In genomic region chr3:45551214-45552010, GRCh38 we compare ENCODE assay signal across 8 cellular contexts. TPM values are rescaled to one million over a fixed set of nuclear protein-coding genes. Genes with fewer than 3 reads are reported as not detected.
DNase-seq lines count a peak whose midpoint lies in the region; ATAC-seq and TF ChIP-seq lines count a peak whose summit lies in the region.

No MANE protein-coding gene starts in this region.

- H2AFZ ChIP-seq in SK-N-SH (ENCODE audit: low read depth): no peak overlapping the region

- WGBS in SK-N-SH (ENCODE audit: low lambda C conversion rate): 43% methylated on average over 11 of the region's 11 CpGs

- H3K36me3 ChIP-seq in SK-N-SH (replicated peaks in 1 of 2; ENCODE audit: control insufficient read depth in 1 of 2, insufficient read depth in 2 of 2, low read length in 1 of 2) (peaks cover 0 to 2% of the 10 kb centered on the region in 2 experiments), gastrocnemius medialis (no peaks in the 10 kb centered on the region)

- H3K4me2 ChIP-seq in SK-N-SH: peak overlapping the region; percentile 59

- in situ Hi-C loops in gastrocnemius medialis (cut with MboI; ENCODE audit: low sequenced_read_pairs in 4 of 4): no loop called here

- H3K4me3 ChIP-seq in SK-N-SH (ENCODE audit: low read depth in 2 of 2, low read length in 1 of 2): no peak overlapping the region
- H3K4me3 ChIP-seq in gastrocnemius medialis: no peak overlapping the region

- H3K27me3 ChIP-seq in SK-N-SH (ENCODE audit: insufficient read depth) (no peaks in the 10 kb centered on the region), gastrocnemius medialis (no peaks in the 10 kb centered on the region)

- H3K27ac ChIP-seq in SK-N-SH (ENCODE audit: low read depth in 2 of 2, low read length in 1 of 2): peak overlapping the region in 1 of 2 experiments; percentile 70; a peak in 2 of 4 replicates
- H3K27ac ChIP-seq in gastrocnemius medialis: peak overlapping the region; percentile 85 to 90 (median 87)

- no peak for TF ChIP-seq RAD21 in SK-N-SH (IDR thresholded peaks at IDR 0.05; ENCODE audit: low read length)

- H4K20me1 ChIP-seq in SK-N-SH (ENCODE audit: insufficient read depth): no peaks in the 10 kb centered on the region

- peak in 1 of 2 experiments; percentile 62; a peak in 1 of 4 replicates for TF ChIP-seq EP300 in SK-N-SH (IDR thresholded peaks at IDR 0.05; ENCODE audit: borderline replicate concordance in 1 of 2, low read depth in 1 of 2, low read length in 1 of 2)

- CTCF ChIA-PET in SK-N-SH (lab: Yijun Ruan, JAX): interaction anchor here (1.2 to 2.2 kb wide), 3 partner anchors 17 to 108 kb away, joined by 3 to 9 read pairs (median 4); no protein-coding TSS in a partner anchor
- CTCF ChIA-PET in GM10248 (lab: Yijun Ruan, JAX): interaction anchor here (1.0 to 1.9 kb wide), 3 partner anchors 79 to 109 kb away, joined by 3 to 10 read pairs (median 3); no protein-coding TSS in a partner anchor

- no peaks in the 10 kb centered on the region for H3K9me2 ChIP-seq in SK-N-SH

- POLR2A ChIA-PET in SK-N-SH (lab: Yijun Ruan, JAX): no interaction called here
- POLR2A ChIA-PET in GM10248 (lab: Yijun Ruan, JAX): no interaction called here

- ATAC-seq in Right ventricle myocardium inferior: peak; percentile 72
- ATAC-seq in gastrocnemius medialis: peak; percentile 52 to 62
- no peak for ATAC-seq in GM18873 (IDR thresholded peaks at IDR 0.05; ENCODE audit: low FRiP score, unreplicated experiment)

- H3K9me3 ChIP-seq in SK-N-SH (no peaks in the 10 kb centered on the region), gastrocnemius medialis (no peaks in the 10 kb centered on the region)

- H3K4me1 ChIP-seq in SK-N-SH (ENCODE audit: control insufficient read depth in 1 of 2, insufficient read depth in 2 of 2, low read depth in 1 of 2, low read length in 1 of 2) (peaks cover 42 to 51% of the 10 kb centered on the region in 2 experiments), gastrocnemius medialis (peaks cover 63 to 89% of the 10 kb centered on the region in 2 donors)

- TF ChIP-seq POLR2A in gastrocnemius medialis (IDR thresholded peaks at IDR 0.05): peak; percentile 73 to 80

- H3F3A ChIP-seq in SK-N-SH (replicated peaks; ENCODE audit: insufficient read depth): peaks cover 15% of the 10 kb centered on the region

- H3K79me2 ChIP-seq in SK-N-SH (ENCODE audit: insufficient read depth): no peaks in the 10 kb centered on the region

- intact Hi-C loops in Right ventricle myocardium inferior (cut with DNase I): loop anchor here (5.0 kb wide), 1 partner anchor 41 kb away; the partner anchor contains the start of gene LIMD1
- intact Hi-C loops in gastrocnemius medialis (cut with DNase I; ENCODE audit: low total_unique reads): loop anchor here (10.0 kb wide), 2 partner anchors 443 to 1013 kb away; partner anchors contain the start of genes FYCO1 and LRRC2

- DNase-seq in ELR (ENCODE audit: low read depth) (peak; percentile 98), SK-N-SH (no peak), Right ventricle myocardium inferior (ENCODE audit: missing footprints) (peak; percentile 86), gastrocnemius medialis (peak; percentile 79 to 88), DMS114 treated with DMSO at 0.1 percent for 48 hours (lab: John Stamatoyannopoulos, UW; ENCODE audit: unreplicated experiment) (no peak), AML-193 (lab: John Stamatoyannopoulos, UW) (no peak), GM10248 (ENCODE audit: extremely low spot score) (no peak)

- H3K9ac ChIP-seq in SK-N-SH: 0 out of 2 replicates have a peak overlapping the region, but pooled peaks have one; percentile 21

- TF ChIP-seq CTCF in SK-N-SH (IDR thresholded peaks at IDR 0.05) (no peak), gastrocnemius medialis (IDR thresholded peaks at IDR 0.05 in 4 of 5, conservative IDR thresholded peaks at IDR 0.05 in 1 of 5) (no peak), GM10248 (IDR thresholded peaks at IDR 0.05; ENCODE audit: control extremely low read depth, extremely low read depth, low read depth, missing control alignments) (no peak)

TF ChIP-seq in SK-N-SH, 30 proteins besides CTCF, POLR2A, EP300 and RAD21:
- TF ChIP-seq SMC3 (IDR thresholded peaks at IDR 0.05; ENCODE audit: low read depth, low read length) (no peak), MEF2A (IDR thresholded peaks at IDR 0.05; ENCODE audit: borderline replicate concordance, low read depth) (no peak), ZBTB33 (IDR thresholded peaks at IDR 0.05; ENCODE audit: borderline replicate concordance, low read depth) (no peak), ELF1 (IDR thresholded peaks at IDR 0.05) (no peak), GABPA (IDR thresholded peaks at IDR 0.05; ENCODE audit: low read depth) (no peak), RXRA (IDR thresholded peaks at IDR 0.05; ENCODE audit: borderline replicate concordance, low read depth) (peak; percentile 61; the same call in 1 of the 2 replicates), MAX (IDR thresholded peaks at IDR 0.05; ENCODE audit: low read depth) (peak; percentile 50; the same call in 1 of the 2 replicates), NFIC (IDR thresholded peaks at IDR 0.05; ENCODE audit: borderline replicate concordance) (peak; percentile 54; the same call in 1 of the 2 replicates), TEAD4 (IDR thresholded peaks at IDR 0.05; ENCODE audit: borderline replicate concordance, insufficient read depth) (peak; percentile 61; the same call in 1 of the 2 replicates), FOXM1 (IDR thresholded peaks at IDR 0.05; ENCODE audit: low read depth) (no peak), TAF1 (IDR thresholded peaks at IDR 0.05; ENCODE audit: borderline replicate concordance, low read depth, low read length) (no peak), POLR2AphosphoS5 (IDR thresholded peaks at IDR 0.05; ENCODE audit: low read depth, low read length) (peak; percentile 16; the same call in 1 of the 2 replicates), IRF3 (IDR thresholded peaks at IDR 0.05; ENCODE audit: low read depth, low read length) (no peak), SIN3A (IDR thresholded peaks at IDR 0.05; ENCODE audit: borderline replicate concordance, low read depth, low read length) (peak; percentile 75; the same call in 1 of the 2 replicates), MXI1 (IDR thresholded peaks at IDR 0.05; ENCODE audit: low read depth, low read length) (no peak), EZH2phosphoT487 (IDR thresholded peaks at IDR 0.05; ENCODE audit: borderline replicate concordance, low read depth) (no peak), YY1 (IDR thresholded peaks at IDR 0.05; ENCODE audit: low read depth) (no peak), TCF12 (IDR thresholded peaks at IDR 0.05) (peak; percentile 71; the same call in 1 of the 2 replicates), GATA2 (CRISPR knock-in tag; IDR thresholded peaks at IDR 0.05) (no peak), FOXJ3 (CRISPR knock-in tag; IDR thresholded peaks at IDR 0.05) (no peak), FOSL2 (IDR thresholded peaks at IDR 0.05; ENCODE audit: borderline replicate concordance, low read depth) (peak; percentile 73), PBX3 (IDR thresholded peaks at IDR 0.05) (peak; percentile 42), JUND (IDR thresholded peaks at IDR 0.05) (peak; percentile 65), CHD2 (IDR thresholded peaks at IDR 0.05; ENCODE audit: low read length, partially characterized antibody) (no peak)

RNA-seq across cellular contexts. Expression of gene LIMD1, which starts 43.1 kb away (rescaled TPM):
- 7.6 and 10.5 TPM in 2 replicates for polyA plus RNA-seq in SK-N-SH (2012; rRNA removed)
- polyA plus RNA-seq in SK-N-SH (2012; cell fraction: cytosol; rRNA removed): 2.7 and 5.0 TPM in 2 replicates
- 22.5 and 25.5 TPM in 2 replicates for polyA plus RNA-seq in SK-N-SH (2012; cell fraction: nucleus; rRNA removed)
- total RNA-seq in Right ventricle myocardium inferior (34.1 TPM), gastrocnemius medialis (10 to 100 TPM; 19.3 to 56.6 (median 27.1) TPM)

Comparison
In these comparisons a context has a peak if more than half of its experiments do, and no peak if none do; other contexts are left out.
1. DNase-seq: peak in ELR (single experiment), Right ventricle myocardium inferior (single experiment) and gastrocnemius medialis (2 of 2); none in SK-N-SH (single experiment), DMS114 treated with DMSO at 0.1 percent for 48 hours (single experiment), AML-193 (0 of 2) and GM10248 (single experiment).